Comparison of ENCODE assay signal across 10 cellular contexts in genomic region chr15:62928242-62928995, GRCh38.
DNase-seq lines count a peak whose midpoint lies in the region.
"Had no signal": no experiment of that assay in that cellular context is flagged by ENCODE, and none has a peak within 500 bp of the region (broad histone marks: within the 10 kb centered on the region; RNA-seq: fewer than 3 reads in every experiment).

No MANE protein-coding gene starts in this region.

- no peak overlapping the region for H3K4me3 ChIP-seq in mesodermal cell (ENCODE audit: extremely low read depth, insufficient read depth, low read length, poor library complexity, severe bottlenecking)

- DNase-seq in Ammon's horn (ENCODE audit: low spot score) (peak; percentile 24), NCI-H82 (lab: John Stamatoyannopoulos, UW) (peak; percentile 55), dermis blood vessel endothelial cell (peak; percentile 77), ureter (ENCODE audit: low spot score) (no peak), HuH-7.5 (ENCODE audit: low spot score) (no peak), NCI-H526 treated with DMSO at 0.1 percent for 48 hours (lab: John Stamatoyannopoulos, UW) (no peak), NCI-H2171 treated with DMSO at 0.1 percent for 48 hours (lab: John Stamatoyannopoulos, UW) (no peak)
- DNase-seq: DND-41, MV-4-11 had no signal

- WGBS in mesodermal cell (ENCODE audit: insufficient coverage in 2 of 2), 2 experiments, result 66 to 74% methylated on average over 11 of the region's 12 CpGs

- H3K27ac ChIP-seq in mesodermal cell (ENCODE audit: low read depth, low read length, severe bottlenecking), result peak overlapping the region; percentile 94

- H3K9me3 ChIP-seq in mesodermal cell (ENCODE audit: control insufficient read depth, low read length), result no peaks in the 10 kb centered on the region

- peaks cover 19% of the 10 kb centered on the region for H3K4me1 ChIP-seq in mesodermal cell (ENCODE audit: control insufficient read depth, insufficient read depth, low read length, poor library complexity, severe bottlenecking)

- H3K36me3 ChIP-seq in mesodermal cell (ENCODE audit: control insufficient read depth, insufficient read depth, low read length), result no peaks in the 10 kb centered on the region

Comparison
In these comparisons a context has a peak if more than half of its experiments do, and no peak if none do; other contexts are left out.
1. DNase-seq: peak in Ammon's horn (single experiment), NCI-H82 (single experiment) and dermis blood vessel endothelial cell (single experiment); none in ureter (single experiment), HuH-7.5 (single experiment), NCI-H526 treated with DMSO at 0.1 percent for 48 hours (single experiment) and NCI-H2171 treated with DMSO at 0.1 percent for 48 hours (single experiment).